8 cellular contexts compared by ENCODE assay signal in genomic region chr14:73759714-73760597, GRCh38. TPM values are rescaled to one million over a fixed set of nuclear protein-coding genes. Genes with fewer than 3 reads are reported as not detected.
A peak's percentile ranks its signal among the peaks of the same experiment; 100 is the strongest.
DNase-seq lines count a peak whose midpoint lies in the region; ATAC-seq and TF ChIP-seq lines count a peak whose summit lies in the region.

No MANE protein-coding gene starts in this region.

- H3K4me3 ChIP-seq in heart left ventricle, result peak overlapping the region; percentile 64 to 95 (median 79)

- peak in 1 of 2 donors; percentile 68 for TF ChIP-seq POLR2A in heart left ventricle (IDR thresholded peaks at IDR 0.05)

- intact Hi-C loops in heart left ventricle (cut with DNase I), result loop anchor here in 4 of 10 donors (1.0 to 10.0 kb wide), 6 partner anchors 19 to 65 kb away; no protein-coding TSS in a partner anchor
- intact Hi-C loops in posterior cingulate gyrus (cut with DNase I), result loop anchor here (2.0 to 10.0 kb wide), 3 partner anchors 27 to 65 kb away; no protein-coding TSS in a partner anchor

- no peaks in the 10 kb centered on the region for H3K36me3 ChIP-seq in heart left ventricle

- peaks cover 72% of the 10 kb centered on the region for H3K4me1 Mint-ChIP-seq in type B pancreatic cell (ENCODE audit: unreplicated experiment)

- no peaks in the 10 kb centered on the region for H3K9me3 Mint-ChIP-seq in type B pancreatic cell

- H3K9me3 ChIP-seq in heart left ventricle, result no peaks in the 10 kb centered on the region

- H3K27ac Mint-ChIP-seq in type B pancreatic cell, result peak overlapping the region; percentile 98

- no peaks in the 10 kb centered on the region for H3K27me3 ChIP-seq in heart left ventricle

- peak overlapping the region; percentile 91 for H3K4me3 Mint-ChIP-seq in type B pancreatic cell

- H3K4me1 ChIP-seq in heart left ventricle, result peaks cover 34 to 96% (median 86%) of the 10 kb centered on the region in 12 donors

- 0 to 1% (median 1%) methylated on average over 89 to 93 of the region's 93 CpGs for WGBS in adipose tissue, 3 donors
- 0 to 1% (median 1%) methylated on average over 44 to 93 of the region's 93 CpGs for WGBS in heart left ventricle, 4 donors

- H3K27ac ChIP-seq in adipose tissue (ENCODE audit: low read depth, low read length), result peak overlapping the region; percentile 95
- H3K27ac ChIP-seq in heart left ventricle, result peak overlapping the region; percentile 89 to 100 (median 98)

- H3K27me3 Mint-ChIP-seq in type B pancreatic cell, result no peaks in the 10 kb centered on the region

- peak; percentile 12 for TF ChIP-seq CTCF in GM13977 (IDR thresholded peaks at IDR 0.05; ENCODE audit: extremely low read depth, insufficient read depth, missing control alignments)
- TF ChIP-seq CTCF in heart left ventricle (IDR thresholded peaks at IDR 0.05), result peak in 3 of 12 donors; percentile 8 to 32 (median 32)
- TF ChIP-seq CTCF in type B pancreatic cell (conservative IDR thresholded peaks at IDR 0.05), result peak; percentile 50

- ATAC-seq in HG02852 (IDR thresholded peaks at IDR 0.05; ENCODE audit: unreplicated experiment) (peak; percentile 53), heart left ventricle (peak; percentile 55 to 89 (median 86))

- in situ Hi-C loops in GM13977 (cut with MboI; ENCODE audit: low pct_unique_long_range_greater_than_20kb, low sequenced_read_pairs, unreplicated experiment), result no loop called here

- H3K36me3 Mint-ChIP-seq in type B pancreatic cell, result no peaks in the 10 kb centered on the region

- DNase-seq in GM13977 (ENCODE audit: low spot score) (peak; percentile 94), NCI-H1436 treated with DMSO at 0.1 percent for 48 hours (lab: John Stamatoyannopoulos, UW) (peak; percentile 60), SW480 (ENCODE audit: low spot score) (peak; percentile 99), heart left ventricle (peak; percentile 96 to 97 (median 97)), posterior cingulate gyrus (peak; percentile 81 to 99 (median 90)), type B pancreatic cell (ENCODE audit: extremely low spot score, unreplicated experiment) (peak; percentile 95)

RNA-seq across cellular contexts. Expression of gene PNMA1, which starts 45.8 kb away (rescaled TPM):
- polyA plus RNA-seq in adipose tissue (10 to 100 TPM in 2 of 3 donors, 1 to 10 TPM in 1; 7.6 to 41.4 (median 21.6) TPM), heart left ventricle (10 to 100 TPM in 1 of 2 donors, 1 to 10 TPM in 1; 7.4 to 27.3 TPM)
- total RNA-seq in heart left ventricle (10 to 100 TPM; 14.5 to 32.3 (median 25.9) TPM), type B pancreatic cell (ENCODE audit: low replicate concordance) (35.5 and 64.8 TPM in 2 replicates)

Comparison
In these comparisons a context has a peak if more than half of its experiments do, and no peak if none do; other contexts are left out.
1. Peak in every context shown above with its lines: DNase-seq, ATAC-seq, H3K4me3 ChIP-seq and H3K27ac ChIP-seq.